In genomic region chr1:145977486-145978476, GRCh38 we compare ENCODE assay signal across 8 cellular contexts. TPM values are rescaled to one million over a fixed set of nuclear protein-coding genes. Genes with fewer than 3 reads are reported as not detected.
DNase-seq lines count a peak whose midpoint lies in the region; ATAC-seq and TF ChIP-seq lines count a peak whose summit lies in the region.

No MANE protein-coding gene starts in this region.

- H3K27me3 Mint-ChIP-seq in T-cell = no peaks in the 10 kb centered on the region

- ATAC-seq in GM18861 (IDR thresholded peaks at IDR 0.05; ENCODE audit: unreplicated experiment) (peak; percentile 29), T-cell (replicated peaks in 1 of 4) (peak; percentile 34 to 51 (median 47)), right cardiac atrium (peak; percentile 10 to 42), HG03565 (IDR thresholded peaks at IDR 0.05; ENCODE audit: unreplicated experiment) (no peak)

- no peaks in the 10 kb centered on the region for H3K27me3 ChIP-seq in right cardiac atrium (ENCODE audit: control insufficient read depth, insufficient read depth)
- H3K27me3 ChIP-seq in prostate gland (replicated peaks; ENCODE audit: insufficient read depth) = no peaks in the 10 kb centered on the region

- WGBS in right cardiac atrium = 10% methylated on average over 9 of the region's 9 CpGs
- 19% methylated on average over 9 of the region's 9 CpGs for WGBS in prostate gland

- peaks cover 7 to 36% (median 18%) of the 10 kb centered on the region in 3 donors for H3K4me1 Mint-ChIP-seq in T-cell

- H3K36me3 ChIP-seq in prostate gland = no peaks in the 10 kb centered on the region

- H3K27ac ChIP-seq in right cardiac atrium (ENCODE audit: low read length) = peak overlapping the region; percentile 97
- H3K27ac ChIP-seq in prostate gland = peak overlapping the region; percentile 88 to 90

- H3K4me3 ChIP-seq in right cardiac atrium (ENCODE audit: low read length) = no peak overlapping the region
- no peak overlapping the region for H3K4me3 ChIP-seq in prostate gland

- H3K9me3 Mint-ChIP-seq in T-cell = no peaks in the 10 kb centered on the region

- intact Hi-C loops in right cardiac atrium (cut with DNase I) = loop anchor here in 3 of 4 donors (2.0 to 5.0 kb wide), 3 partner anchors 29 to 35 kb away; no protein-coding TSS in a partner anchor
- intact Hi-C loops in prostate gland (cut with DNase I) = loop anchor here (2.0 kb wide), 1 partner anchor 31 kb away; no protein-coding TSS in a partner anchor

- peak; percentile 68 to 95 (median 93) for TF ChIP-seq CTCF in prostate gland (IDR thresholded peaks at IDR 0.05)

- H3K36me3 Mint-ChIP-seq in T-cell = peaks cover 14% of the 10 kb centered on the region

- TF ChIP-seq POLR2A in prostate gland (IDR thresholded peaks at IDR 0.05) = no peak

- peak; percentile 86 for DNase-seq in A172 (ENCODE audit: low spot score)
- peak; percentile 82 for DNase-seq in NCI-H1694 (lab: John Stamatoyannopoulos, UW)
- DNase-seq in T-cell = peak in 32 of 34 experiments; percentile 59 to 81 (median 72)
- DNase-seq in anterior cingulate cortex (lab: John Stamatoyannopoulos, UW) = peak in 53 of 58 donors; percentile 8 to 82 (median 44)
- DNase-seq in right cardiac atrium = peak; percentile 68 to 86 (median 76)
- peak; percentile 87 for DNase-seq in prostate gland (ENCODE audit: low spot score)

- H3K4me1 ChIP-seq in right cardiac atrium (ENCODE audit: control insufficient read depth, insufficient read depth, low read length) (peaks cover 25% of the 10 kb centered on the region), prostate gland (replicated peaks) (peaks cover 17% of the 10 kb centered on the region)

- CTCF ChIA-PET in T-cell (lab: Charles Lee) = interaction anchor here (0.6 to 6.7 kb wide), 25 partner anchors 11 to 133 kb away, joined by 3 to 148 read pairs (median 6); partner anchors contain the start of genes ANKRD34A (in 2 of the 2), POLR3GL (in 2 of the 2), LIX1L (in 1 of the 2) and PIAS3 (in 1 of the 2)

- H3K4me3 Mint-ChIP-seq in T-cell = no peak overlapping the region

- POLR2A ChIA-PET in T-cell (lab: Charles Lee) = interaction anchor here (0.5 to 3.4 kb wide), 5 partner anchors 10 to 60 kb away, joined by 5 to 15 read pairs (median 7); partner anchors contain the start of gene TXNIP (in 1 of the 2)

- H3K9me3 ChIP-seq in right cardiac atrium (ENCODE audit: control insufficient read depth, low read length) (no peaks in the 10 kb centered on the region), prostate gland (no peaks in the 10 kb centered on the region)

- H3K27ac Mint-ChIP-seq in T-cell = no peak overlapping the region

RNA-seq across cellular contexts. Expression of gene POLR3GL, which starts 13.3 kb away (rescaled TPM):
- 21.0 and 24.0 TPM in 2 replicates for total RNA-seq in A172 (2014; rRNA removed; shearing (Covaris generic))
- total RNA-seq in T-cell (10 to 100 TPM; 30.9 to 41.7 (median 38.3) TPM), right cardiac atrium (10 to 100 TPM; 51.4 to 54.4 (median 52.5) TPM), prostate gland (10 to 100 TPM; 20.3 to 23.2 TPM)
- polyA plus RNA-seq in right cardiac atrium = 94.7 TPM

RNA-seq across cellular contexts. Expression of gene ANKRD34A, which starts 13.4 kb away (rescaled TPM):
- total RNA-seq in A172 (2014; rRNA removed; shearing (Covaris generic)) = 2.4 and 2.5 TPM in 2 replicates
- total RNA-seq in T-cell (1 to 10 TPM in 3 of 5 donors, under 1 TPM in 2; 0.68 to 3.5 (median 1.7) TPM), right cardiac atrium (1 to 10 TPM; 1.7 to 3.9 (median 3.7) TPM), prostate gland (1 to 10 TPM; 1.6 to 2.4 TPM)
- polyA plus RNA-seq in right cardiac atrium = 1.8 TPM

RNA-seq across cellular contexts. Expression of gene TXNIP, which starts 18.6 kb away (rescaled TPM):
- total RNA-seq in A172 (2014; rRNA removed; shearing (Covaris generic)) = 14.1 and 14.4 TPM in 2 replicates
- total RNA-seq in T-cell (1,000 to 10,000 TPM in 1 of 5 donors, 100 to 1,000 TPM in 4; 721 to 2,117 (median 773) TPM), right cardiac atrium (100 to 1,000 TPM; 548 to 806 (median 632) TPM), prostate gland (100 to 1,000 TPM; 618 to 736 TPM)
- polyA plus RNA-seq in right cardiac atrium = 943 TPM

RNA-seq across cellular contexts. Expression of gene LIX1L, which starts 20.0 kb away (rescaled TPM):
- 33.9 and 34.6 TPM in 2 replicates for total RNA-seq in A172 (2014; rRNA removed; shearing (Covaris generic))
- total RNA-seq in T-cell = 10 to 100 TPM; 43.4 to 74.4 (median 64.2) TPM
- 10 to 100 TPM; 25.4 to 39.2 (median 28.4) TPM for total RNA-seq in right cardiac atrium
- polyA plus RNA-seq in right cardiac atrium = 11.9 TPM
- total RNA-seq in prostate gland = 10 to 100 TPM; 30.0 to 31.8 TPM

RNA-seq across cellular contexts. Expression of gene HJV, which starts 43.8 kb away (rescaled TPM):
- total RNA-seq in A172 (2014; rRNA removed; shearing (Covaris generic)) = not detected in 2 replicates
- total RNA-seq in T-cell (not detected), right cardiac atrium (100 to 1,000 TPM in 2 of 4 donors, 10 to 100 TPM in 2; 65.1 to 164 (median 97.1) TPM), prostate gland (1 to 10 TPM in 1 of 2 donors, not detected in 1; 1.2 TPM)
- polyA plus RNA-seq in right cardiac atrium = 116 TPM

Comparison
In these comparisons a context has a peak if more than half of its experiments do, and no peak if none do; other contexts are left out.
1. RNA of gene TXNIP, which starts 18.6 kb away (total RNA-seq): 721 to 2,117 TPM in T-cell, 618 to 736 TPM in prostate gland and 548 to 806 TPM in right cardiac atrium; 14.1 to 14.4 TPM in A172; every median in the first group is over 10 times any median in the second.
2. Peak in every context shown above with its lines, with median percentiles within 50 percentile points of each other: DNase-seq.